Comparison of ENCODE assay signal across 8 cellular contexts in the genomic region with DNA sequence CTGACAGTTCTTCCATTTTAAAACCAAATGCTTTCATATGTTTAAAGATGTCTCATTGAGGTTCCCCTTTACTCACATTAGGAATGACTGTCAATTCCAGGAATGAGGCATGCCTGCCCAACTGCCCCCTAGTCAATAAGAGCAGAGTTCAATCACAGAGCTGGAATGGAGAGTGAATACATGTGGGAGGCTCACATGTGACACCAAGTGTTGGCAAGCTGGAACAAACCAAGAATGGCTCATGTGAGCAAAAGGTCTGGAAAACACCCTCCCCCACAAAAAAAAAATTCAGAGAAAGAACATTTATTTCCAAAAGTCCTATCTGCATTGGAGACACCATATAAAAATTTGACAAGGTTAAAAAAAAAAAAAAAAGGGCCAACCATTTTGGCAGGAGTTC. TPM values are rescaled to one million over a fixed set of nuclear protein-coding genes. Genes with fewer than 3 reads are reported as not detected.
DNase-seq lines count a peak whose midpoint lies in the region; ATAC-seq lines count a peak whose summit lies in the region.

No MANE protein-coding gene starts in this region.

- in situ Hi-C loops in Caki2 (cut with HindIII; ENCODE audit: low pct_unique_long_range_greater_than_20kb, low sequenced_read_pairs) = no loop called here

- ATAC-seq in HG02610 (IDR thresholded peaks at IDR 0.05; ENCODE audit: unreplicated experiment) (peak; percentile 37), GM18907 (IDR thresholded peaks at IDR 0.05; ENCODE audit: unreplicated experiment) (no peak), GM19395 (IDR thresholded peaks at IDR 0.05; ENCODE audit: unreplicated experiment) (no peak), GM21786 (IDR thresholded peaks at IDR 0.05; ENCODE audit: unreplicated experiment) (no peak)

- peak; percentile 63 for DNase-seq in Caki2 (ENCODE audit: low read depth)
- peak; percentile 21 for DNase-seq in activated naive CD4-positive, alpha-beta T cell treated with anti-CD3 and anti-CD28 coated beads, Interleukin-2, amount 50 U/mL, for 16 hours
- peak; percentile 71 for DNase-seq in hepatic stellate cell (ENCODE audit: low spot score)
- peak; percentile 66 for DNase-seq in stimulated activated CD4-positive, alpha-beta T cell treated with anti-CD3 and anti-CD28 coated beads, Interleukin-4, amount 100 ng/mL, for 24 hours

RNA-seq across cellular contexts. Expression of a gene that starts 3.7 kb away (rescaled TPM):
- 3.4 and 4.4 TPM in 2 replicates for total RNA-seq in Caki2 (2014; rRNA removed; shearing (Covaris generic); ENCODE audit: low replicate concordance)

RNA-seq across cellular contexts. Expression of a gene that starts 3.8 kb away (rescaled TPM):
- 95.6 and 127 TPM in 2 replicates for total RNA-seq in Caki2 (2014; rRNA removed; shearing (Covaris generic); ENCODE audit: low replicate concordance)

RNA-seq across cellular contexts. Expression of a gene that starts 23.6 kb away (rescaled TPM):
- total RNA-seq in Caki2 (2014; rRNA removed; shearing (Covaris generic); ENCODE audit: low replicate concordance) = 60.8 and 82.8 TPM in 2 replicates

RNA-seq across cellular contexts. Expression of a gene that starts 23.9 kb away (rescaled TPM):
- 66.9 and 83.5 TPM in 2 replicates for total RNA-seq in Caki2 (2014; rRNA removed; shearing (Covaris generic); ENCODE audit: low replicate concordance)

Comparison
In these comparisons a context has a peak if more than half of its experiments do, and no peak if none do; other contexts are left out.
1. DNase-seq: peak in every context shown above with its lines; median percentile 71 in hepatic stellate cell; 66 in stimulated activated CD4-positive, alpha-beta T cell treated with anti-CD3 and anti-CD28 coated beads, Interleukin-4, amount 100 ng/mL, for 24 hours; 63 in Caki2; 21 in activated naive CD4-positive, alpha-beta T cell treated with anti-CD3 and anti-CD28 coated beads, Interleukin-2, amount 50 U/mL, for 16 hours.